ENCODE assay signal across 16 cellular contexts in the genomic region with DNA sequence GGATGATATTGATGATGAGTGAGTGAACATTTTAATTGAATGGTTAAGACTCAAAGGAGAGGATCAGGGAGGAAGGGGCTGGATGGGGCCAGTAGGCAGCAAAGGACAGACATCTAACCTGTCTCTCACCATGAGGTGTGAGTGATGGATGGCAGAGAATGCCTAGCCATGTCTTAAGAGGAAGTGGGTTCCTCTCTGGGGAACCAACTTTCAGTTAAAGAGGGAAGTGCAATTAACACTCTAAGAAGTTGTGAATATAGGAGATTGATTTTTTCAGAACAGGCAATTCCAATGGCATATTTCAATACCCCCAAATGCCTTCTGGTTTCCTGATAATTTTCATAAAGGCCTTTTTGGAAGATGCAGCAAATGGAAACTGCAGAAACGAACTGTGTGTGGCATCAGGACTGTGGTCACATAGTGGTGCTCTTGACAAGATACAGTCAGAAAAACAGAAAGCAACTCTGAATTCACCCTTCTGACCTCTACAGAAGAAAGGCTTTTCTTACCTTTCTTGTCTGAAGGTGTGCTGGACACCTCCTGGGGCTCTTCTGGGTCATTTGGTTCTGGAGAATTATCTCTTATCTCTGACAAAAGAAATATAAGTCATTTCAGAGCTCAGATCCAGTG. TPM values are rescaled to one million over a fixed set of nuclear protein-coding genes. Genes with fewer than 3 reads are reported as not detected.
DNase-seq lines count a peak whose midpoint lies in the region; ATAC-seq, FAIRE-seq and TF ChIP-seq lines count a peak whose summit lies in the region.
"Had no signal": no experiment of that assay in that cellular context is flagged by ENCODE, and none has a peak within 500 bp of the region (broad histone marks: within the 10 kb centered on the region; RNA-seq: fewer than 3 reads in every experiment).

No MANE protein-coding gene starts in this region.

- no peak for TF ChIP-seq CTCF in K562 (IDR thresholded peaks at IDR 0.05 in 2 of 3, conservative IDR thresholded peaks at IDR 0.05 in 1 of 3; ENCODE audit: insufficient read depth in 2 of 3, low read depth in 1 of 3, low read length in 3 of 3)

- no peak overlapping the region for H2AFZ ChIP-seq in K562 (ENCODE audit: low read depth, low read length)
- H2AFZ ChIP-seq: PC-9 had no signal

- no peaks in the 10 kb centered on the region; a peak in 1 of 5 replicates for H3K4me1 ChIP-seq in K562 (replicated peaks in 1 of 2; ENCODE audit: control insufficient read depth in 2 of 2, insufficient read depth in 2 of 2, low read length in 2 of 2)

- no peaks in the 10 kb centered on the region for H3K27me3 ChIP-seq in K562 (ENCODE audit: control insufficient read depth in 2 of 2, insufficient read depth in 2 of 2, low read length in 2 of 2)

- DNase-seq in GDM1 (lab: John Stamatoyannopoulos, UW) (peak; percentile 4), K562 (ENCODE audit: extremely low read depth in 1 of 4, low spot score in 3 of 4) (no peak), erythroblast (lab: John Stamatoyannopoulos, UW) (no peak)
- peak; percentile 54 for DNase-seq in Jurkat, Clone E6-1 (ENCODE audit: low read depth, low spot score)
- DNase-seq in activated CD4-positive, alpha-beta T cell treated with anti-CD3 and anti-CD28 coated beads, Interleukin-2, amount 50 U/mL, for 4 hours, result no peak
- DNase-seq in activated T-helper 1 cell treated with anti-CD3 and anti-CD28 coated beads, Interleukin-12 subunit alpha, Interleukin-12 subunit beta, Interleukin-2, Interleukin-4 antibody, amounts not matched to agents 30 ng/mL and 10 ng/mL and 1 ng/mL, durations not matched to agents 14 hours and 24 hours and 36 hours (ENCODE audit: low spot score), result no peak
- DNase-seq: activated CD8-positive, alpha-beta memory T cell treated with anti-CD3 and anti-CD28 coated beads, Interleukin-2, amount 50 U/mL, for 4 hours; effector memory CD4-positive, alpha-beta T cell; left colon; NCI-H2081; PC-9; T-helper 9 cell had no signal

- H3K4me1 Mint-ChIP-seq in activated T-helper 1 cell treated with anti-CD3 and anti-CD28 coated beads, Interleukin-12 subunit alpha, Interleukin-12 subunit beta, Interleukin-2, Interleukin-4 antibody, amounts not matched to agents 30 ng/mL and 10 ng/mL and 1 ng/mL, durations not matched to agents 14 hours and 24 hours and 36 hours (ENCODE audit: low read depth), result peaks cover 47% of the 10 kb centered on the region
- H3K4me1 Mint-ChIP-seq: neural crest cell had no signal

- no peak overlapping the region for H3K4me2 ChIP-seq in K562 (ENCODE audit: insufficient read depth, low read length)
- H3K4me2 ChIP-seq: PC-9 had no signal

- no peak overlapping the region for H3K9ac ChIP-seq in K562 (ENCODE audit: insufficient read depth in 1 of 2, low read depth in 2 of 2, low read length in 2 of 2)

- no peaks in the 10 kb centered on the region for H3K9me3 ChIP-seq in K562 (replicated peaks; ENCODE audit: control insufficient read depth, insufficient read depth, low read depth, low read length)

- peaks cover 46% of the 10 kb centered on the region for H3K36me3 Mint-ChIP-seq in activated T-helper 1 cell treated with anti-CD3 and anti-CD28 coated beads, Interleukin-12 subunit alpha, Interleukin-12 subunit beta, Interleukin-2, Interleukin-4 antibody, amounts not matched to agents 30 ng/mL and 10 ng/mL and 1 ng/mL, durations not matched to agents 14 hours and 24 hours and 36 hours (ENCODE audit: low read depth)

- H3K4me3 ChIP-seq in Jurkat, Clone E6-1 (ENCODE audit: low read length), result no peak overlapping the region
- no peak overlapping the region for H3K4me3 ChIP-seq in K562
- H3K4me3 ChIP-seq: PC-9 had no signal

- POLR2A ChIA-PET in K562 (lab: Yijun Ruan, JAX), result no interaction called here

- no peaks in the 10 kb centered on the region; the same call in 2 of the 3 replicates for H3K36me3 ChIP-seq in K562 (ENCODE audit: control insufficient read depth, insufficient read depth, low read length)

- TF ChIP-seq POLR2A in K562 (conservative IDR thresholded peaks at IDR 0.05), result no peak
- TF ChIP-seq POLR2A in erythroblast (IDR thresholded peaks at IDR 0.05; ENCODE audit: low read length), result no peak

- H3K79me2 ChIP-seq in K562 (ENCODE audit: control insufficient read depth, insufficient read depth, low read length), result no peaks in the 10 kb centered on the region

- FAIRE-seq in K562 (lab: Jason Lieb, UNC), result no peak
- FAIRE-seq: astrocyte had no signal

- no peaks in the 10 kb centered on the region for H3K27me3 Mint-ChIP-seq in activated T-helper 1 cell treated with anti-CD3 and anti-CD28 coated beads, Interleukin-12 subunit alpha, Interleukin-12 subunit beta, Interleukin-2, Interleukin-4 antibody, amounts not matched to agents 30 ng/mL and 10 ng/mL and 1 ng/mL, durations not matched to agents 14 hours and 24 hours and 36 hours (ENCODE audit: insufficient read depth)

- no peak overlapping the region for H3K4me3 Mint-ChIP-seq in activated T-helper 1 cell treated with anti-CD3 and anti-CD28 coated beads, Interleukin-12 subunit alpha, Interleukin-12 subunit beta, Interleukin-2, Interleukin-4 antibody, amounts not matched to agents 30 ng/mL and 10 ng/mL and 1 ng/mL, durations not matched to agents 14 hours and 24 hours and 36 hours
- H3K4me3 Mint-ChIP-seq: neural crest cell had no signal

- H4K20me1 ChIP-seq in K562 (replicated peaks; ENCODE audit: control insufficient read depth, insufficient read depth, low read length), result no peaks in the 10 kb centered on the region

- no peak for TF ChIP-seq RAD21 in K562 (CRISPR knock-in tag; conservative IDR thresholded peaks at IDR 0.05 in 1 of 2, IDR thresholded peaks at IDR 0.05 in 1 of 2)

- ATAC-seq in GM21381 (IDR thresholded peaks at IDR 0.05; ENCODE audit: unreplicated experiment), result peak; percentile 47
- ATAC-seq in K562, result no peak
- no peak for ATAC-seq in GM21447 (IDR thresholded peaks at IDR 0.05; ENCODE audit: unreplicated experiment)
- ATAC-seq: left colon had no signal

- H3K27ac Mint-ChIP-seq in activated T-helper 1 cell treated with anti-CD3 and anti-CD28 coated beads, Interleukin-12 subunit alpha, Interleukin-12 subunit beta, Interleukin-2, Interleukin-4 antibody, amounts not matched to agents 30 ng/mL and 10 ng/mL and 1 ng/mL, durations not matched to agents 14 hours and 24 hours and 36 hours, result no peak overlapping the region

- intact Hi-C loops in K562 (cut with micrococcal nuclease), result no loop called here
- intact Hi-C loops in activated T-helper 1 cell treated with anti-CD3 and anti-CD28 coated beads, Interleukin-12 subunit alpha, Interleukin-12 subunit beta, Interleukin-2, Interleukin-4 antibody, amounts not matched to agents 30 ng/mL and 10 ng/mL and 1 ng/mL, durations not matched to agents 14 hours and 24 hours and 36 hours (cut with micrococcal nuclease), result no loop called here

- no peaks in the 10 kb centered on the region for H3K9me1 ChIP-seq in K562 (ENCODE audit: control insufficient read depth, insufficient read depth, low read length)

- WGBS in K562 (ENCODE audit: insufficient coverage, low coverage, missing lambda C conversion rate), result 33% methylated on average over 1 of the region's 1 CpG

- no peak for TF ChIP-seq EP300 in K562 (IDR thresholded peaks at IDR 0.05; ENCODE audit: low read length)

- in situ Hi-C loops in K562 (cut with MboI), result no loop called here

- CTCF ChIA-PET in K562 (lab: Yijun Ruan, JAX; ENCODE audit: low intra/inter-chr PET ratio), result no interaction called here

- no peak overlapping the region for H3K27ac ChIP-seq in K562 (ENCODE audit: extremely low read depth, low read depth, low read length)
- H3K27ac ChIP-seq: PC-9 had no signal

- no peaks in the 10 kb centered on the region for H3K9me3 Mint-ChIP-seq in activated T-helper 1 cell treated with anti-CD3 and anti-CD28 coated beads, Interleukin-12 subunit alpha, Interleukin-12 subunit beta, Interleukin-2, Interleukin-4 antibody, amounts not matched to agents 30 ng/mL and 10 ng/mL and 1 ng/mL, durations not matched to agents 14 hours and 24 hours and 36 hours
- H3K9me3 Mint-ChIP-seq: neural crest cell had no signal

- BruUV-seq in K562 (replicated peaks; lab: Mats Ljungman, UMichigan), result no TSS peak

RNA-seq across cellular contexts. Expression of a gene that starts 10.2 kb away (rescaled TPM):
- polyA plus RNA-seq in Jurkat, Clone E6-1 (2012; ENCODE audit: insufficient read depth, insufficient read length), result 36.7 TPM
- 4.6 and 5.1 TPM in 2 replicates for total RNA-seq in K562 (2011; cell fraction: chromatin; rRNA removed; ENCODE audit: low replicate concordance)
- total RNA-seq in K562 (2011; cell fraction: nucleolus; rRNA removed), result 1.2 and 2.2 TPM in 2 replicates
- total RNA-seq in K562 (2011; cell fraction: nucleoplasm; rRNA removed), result 4.7 and 6.5 TPM in 2 replicates
- total RNA-seq in K562 (2014; rRNA removed) (4.9 and 11.0 TPM in 2 replicates), K562 (2014; rRNA removed; fragmentation: Illumina TruSeq; extraction: Trizol) (7.1 and 7.8 TPM in 2 replicates), K562 (2015; rRNA removed; fragmentation: Illumina TruSeq; extraction: Trizol) (4.1 and 6.7 TPM in 2 replicates), K562 (2021) (5.1 and 6.4 TPM in 2 replicates)
- polyA plus RNA-seq in K562 (2011; rRNA removed) (0.92 and 3.6 TPM in 2 replicates), K562 (2014; fragmentation: Illumina TruSeq; extraction: Trizol) (7.9 and 8.8 TPM in 2 replicates), K562 (2014; fragmentation: Nextera tagmentation; extraction: Ambion mirVana) (1 to 10 TPM; 7.6 to 8.5 TPM), K562 (2014; rRNA removed) (2.8 and 3.9 TPM in 2 replicates)
- polyA plus RNA-seq in K562 (2011; cell fraction: cytosol; rRNA removed), result 1.2 and 3.7 TPM in 2 replicates
- polyA plus RNA-seq in K562 (2011; cell fraction: nucleus; rRNA removed), result 1.7 and 5.5 TPM in 2 replicates
- 6.1 and 9.3 TPM in 2 replicates for polyA plus RNA-seq in K562 (2012)
- 2.0 and 2.5 TPM in 2 replicates for polyA minus RNA-seq in K562 (2011; rRNA and poly(A)+ RNA removed)
- 1.5 TPM in 1 of 2 replicates, not detected in the other for polyA minus RNA-seq in K562 (2011; cell fraction: cytosol; rRNA and poly(A)+ RNA removed)
- polyA minus RNA-seq in K562 (2011; cell fraction: nucleus; rRNA and poly(A)+ RNA removed), result 1.00 and 2.4 TPM in 2 replicates
- total RNA-seq in activated T-helper 1 cell treated with anti-CD3 and anti-CD28 coated beads, Interleukin-12 subunit alpha, Interleukin-12 subunit beta, Interleukin-2, Interleukin-4 antibody, amounts not matched to agents 30 ng/mL and 10 ng/mL and 1 ng/mL, durations not matched to agents 14 hours and 24 hours and 36 hours, result 141 and 142 TPM in 2 replicates

RNA-seq across cellular contexts. Expression of a gene that starts 16.0 kb away (rescaled TPM):
- polyA plus RNA-seq in Jurkat, Clone E6-1 (2012; ENCODE audit: insufficient read depth, insufficient read length), result 0.97 TPM
- 4.1 and 5.6 TPM in 2 replicates for total RNA-seq in K562 (2011; cell fraction: chromatin; rRNA removed; ENCODE audit: low replicate concordance)
- 1.8 TPM in 2 replicates for total RNA-seq in K562 (2011; cell fraction: nucleolus; rRNA removed)
- 2.7 and 3.7 TPM in 2 replicates for total RNA-seq in K562 (2011; cell fraction: nucleoplasm; rRNA removed)
- total RNA-seq in K562 (2014; rRNA removed), result not detected in 2 replicates
- total RNA-seq in K562 (2014; rRNA removed; fragmentation: Illumina TruSeq; extraction: Trizol), result 0.41 and 0.65 TPM in 2 replicates
- 0.65 TPM in 1 of 2 replicates, not detected in the other for total RNA-seq in K562 (2015; rRNA removed; fragmentation: Illumina TruSeq; extraction: Trizol)
- total RNA-seq in K562 (2021), result 0.25 and 0.35 TPM in 2 replicates
- polyA plus RNA-seq in K562 (2011; rRNA removed), result 1.0 and 1.6 TPM in 2 replicates
- 0.31 TPM in 1 of 2 replicates, not detected in the other for polyA plus RNA-seq in K562 (2011; cell fraction: cytosol; rRNA removed)
- 3.9 and 4.7 TPM in 2 replicates for polyA plus RNA-seq in K562 (2011; cell fraction: nucleus; rRNA removed)
- 0.38 and 1.0 TPM in 2 replicates for polyA plus RNA-seq in K562 (2012)
- polyA plus RNA-seq in K562 (2014; fragmentation: Illumina TruSeq; extraction: Trizol), result 0.49 TPM in 1 of 2 replicates, not detected in the other
- polyA plus RNA-seq in K562 (2014; fragmentation: Nextera tagmentation; extraction: Ambion mirVana), result under 1 TPM; 0.04 to 0.35 TPM
- 0.19 and 1.1 TPM in 2 replicates for polyA plus RNA-seq in K562 (2014; rRNA removed)
- 0.81 and 1.4 TPM in 2 replicates for polyA minus RNA-seq in K562 (2011; rRNA and poly(A)+ RNA removed)
- not detected in 2 replicates for polyA minus RNA-seq in K562 (2011; cell fraction: cytosol; rRNA and poly(A)+ RNA removed)
- 1.5 and 4.9 TPM in 2 replicates for polyA minus RNA-seq in K562 (2011; cell fraction: nucleus; rRNA and poly(A)+ RNA removed)
- 235 and 243 TPM in 2 replicates for total RNA-seq in activated T-helper 1 cell treated with anti-CD3 and anti-CD28 coated beads, Interleukin-12 subunit alpha, Interleukin-12 subunit beta, Interleukin-2, Interleukin-4 antibody, amounts not matched to agents 30 ng/mL and 10 ng/mL and 1 ng/mL, durations not matched to agents 14 hours and 24 hours and 36 hours
- total RNA-seq: neural crest cell had no signal

Comparison
In these comparisons a context has a peak if more than half of its experiments do, and no peak if none do; other contexts are left out.
1. DNase-seq: peak in GDM1 (single experiment) and Jurkat, Clone E6-1 (single experiment); none in K562 (0 of 4), erythroblast (0 of 2), activated CD4-positive, alpha-beta T cell treated with anti-CD3 and anti-CD28 coated beads, Interleukin-2, amount 50 U/mL, for 4 hours (0 of 2) and activated T-helper 1 cell treated with anti-CD3 and anti-CD28 coated beads, Interleukin-12 subunit alpha, Interleukin-12 subunit beta, Interleukin-2, Interleukin-4 antibody, amounts not matched to agents 30 ng/mL and 10 ng/mL and 1 ng/mL, durations not matched to agents 14 hours and 24 hours and 36 hours (single experiment).
2. RNA of a gene that starts 10.2 kb away (total RNA-seq): 141 to 142 TPM in activated T-helper 1 cell treated with anti-CD3 and anti-CD28 coated beads, Interleukin-12 subunit alpha, Interleukin-12 subunit beta, Interleukin-2, Interleukin-4 antibody, amounts not matched to agents 30 ng/mL and 10 ng/mL and 1 ng/mL, durations not matched to agents 14 hours and 24 hours and 36 hours; 1.2 to 11.0 TPM in K562; every median in the first group is over 10 times any median in the second.
3. RNA of a gene that starts 16.0 kb away (total RNA-seq): 235 to 243 TPM in activated T-helper 1 cell treated with anti-CD3 and anti-CD28 coated beads, Interleukin-12 subunit alpha, Interleukin-12 subunit beta, Interleukin-2, Interleukin-4 antibody, amounts not matched to agents 30 ng/mL and 10 ng/mL and 1 ng/mL, durations not matched to agents 14 hours and 24 hours and 36 hours; 0.25 to 5.6 TPM in K562; every median in the first group is over 10 times any median in the second.